ENCODE assay signal across 8 cellular contexts in the genomic region with DNA sequence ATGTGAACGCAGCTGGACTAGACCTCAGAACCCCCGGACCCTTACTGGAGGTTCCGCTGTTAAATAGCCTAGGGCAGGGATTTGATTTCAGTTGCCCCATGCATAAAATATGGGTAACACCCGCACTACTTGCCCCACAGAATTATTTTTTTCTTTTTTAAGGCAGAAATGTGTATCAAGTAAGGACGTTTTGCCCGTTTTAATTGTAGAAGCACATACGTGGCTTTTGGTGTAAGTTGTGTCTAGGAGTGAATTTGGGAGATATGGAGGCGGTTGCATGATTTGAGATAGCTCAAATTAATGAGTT. TPM values are rescaled to one million over a fixed set of nuclear protein-coding genes. Genes with fewer than 3 reads are reported as not detected.
A peak's percentile ranks its signal among the peaks of the same experiment; 100 is the strongest.
DNase-seq lines count a peak whose midpoint lies in the region; ATAC-seq and TF ChIP-seq lines count a peak whose summit lies in the region.

No MANE protein-coding gene starts in this region.

- H3K79me2 ChIP-seq in SU-DHL-6 (ENCODE audit: insufficient read depth, low read length) = peaks cover 40% of the 10 kb centered on the region

- peak overlapping the region; percentile 73 for H3K9ac ChIP-seq in SU-DHL-6 (ENCODE audit: low read length)

- ATAC-seq in activated CD4-positive, alpha-beta T cell treated with anti-CD3 and anti-CD28 coated beads for 36 hours = no peak
- ATAC-seq in psoas muscle (no peak), GM18502 (IDR thresholded peaks at IDR 0.05; ENCODE audit: poor library complexity, unreplicated experiment) (no peak), GM19351 (IDR thresholded peaks at IDR 0.05; ENCODE audit: unreplicated experiment) (no peak)

- peaks cover 2% of the 10 kb centered on the region for H3K27me3 Mint-ChIP-seq in activated CD4-positive, alpha-beta T cell treated with anti-CD3 and anti-CD28 coated beads for 36 hours

- no peaks in the 10 kb centered on the region for H3K9me2 ChIP-seq in SU-DHL-6 (replicated peaks; ENCODE audit: insufficient read depth, low read length)

- intact Hi-C loops in activated CD4-positive, alpha-beta T cell treated with anti-CD3 and anti-CD28 coated beads for 36 hours (cut with DNase I, micrococcal nuclease) = loop anchor here (1.0 to 10.0 kb wide), 16 partner anchors 67 to 1055 kb away; a partner anchor contains a TSS
- intact Hi-C loops in psoas muscle (cut with DNase I) = loop anchor here (5.0 kb wide), 3 partner anchors 68 to 457 kb away; no protein-coding TSS in a partner anchor

- POLR2A ChIA-PET in activated CD4-positive, alpha-beta T cell treated with anti-CD3 and anti-CD28 coated beads for 36 hours (lab: Charles Lee) = interaction anchor here (3.2 kb wide), 1 partner anchor 254 kb away, joined by 26 read pairs; no protein-coding TSS in a partner anchor

- H3K36me3 ChIP-seq in SU-DHL-6 (ENCODE audit: low read length) = peaks cover 21% of the 10 kb centered on the region
- no peaks in the 10 kb centered on the region for H3K36me3 ChIP-seq in psoas muscle (ENCODE audit: insufficient read depth in 1 of 2, low read depth in 1 of 2)

- peak overlapping the region; percentile 99 for H3K4me2 ChIP-seq in SU-DHL-6 (ENCODE audit: low read depth, low read length, poor library complexity, severe bottlenecking)

- no peak for DNase-seq in activated CD4-positive, alpha-beta T cell treated with anti-CD3 and anti-CD28 coated beads for 36 hours
- DNase-seq in activated CD4-positive, alpha-beta T cell treated with anti-CD3 and anti-CD28 coated beads, Interleukin-2, amount 50 U/mL, for 1 hour = no peak
- DNase-seq in foreskin fibroblast (no peak), psoas muscle (no peak), cortex of kidney (lab: John Stamatoyannopoulos, UW) (no peak)

- H3K27ac Mint-ChIP-seq in activated CD4-positive, alpha-beta T cell treated with anti-CD3 and anti-CD28 coated beads for 36 hours = peak overlapping the region; percentile 94

- CTCF ChIA-PET in activated CD4-positive, alpha-beta T cell treated with anti-CD3 and anti-CD28 coated beads for 36 hours (lab: Charles Lee) = interaction anchor here (0.6 to 2.2 kb wide), 6 partner anchors 10 to 1681 kb away, joined by 3 to 17 read pairs (median 4); no protein-coding TSS in a partner anchor

- H3K4me3 ChIP-seq in SU-DHL-6 (ENCODE audit: insufficient read depth, low read length, poor library complexity, severe bottlenecking) (peak overlapping the region; percentile 78), foreskin fibroblast (ENCODE audit: low read depth in 1 of 2, low read length in 2 of 2) (peak overlapping the region; percentile 80 to 84), psoas muscle (peak overlapping the region; percentile 89)

- H4K20me1 ChIP-seq in SU-DHL-6 (ENCODE audit: low read depth, low read length) = peaks cover 9% of the 10 kb centered on the region; the same call in 1 of the 2 replicates

- H3K9me3 ChIP-seq in SU-DHL-6 (ENCODE audit: insufficient read depth, low read length) = no peaks in the 10 kb centered on the region
- no peaks in the 10 kb centered on the region for H3K9me3 ChIP-seq in psoas muscle

- no peaks in the 10 kb centered on the region for H3K9me3 Mint-ChIP-seq in activated CD4-positive, alpha-beta T cell treated with anti-CD3 and anti-CD28 coated beads for 36 hours (ENCODE audit: low read depth)

- peak overlapping the region; percentile 84 for H2AFZ ChIP-seq in SU-DHL-6 (ENCODE audit: low read depth, low read length, severe bottlenecking)

- peaks cover 38% of the 10 kb centered on the region for H3K4me1 Mint-ChIP-seq in activated CD4-positive, alpha-beta T cell treated with anti-CD3 and anti-CD28 coated beads for 36 hours

- H3K36me3 Mint-ChIP-seq in activated CD4-positive, alpha-beta T cell treated with anti-CD3 and anti-CD28 coated beads for 36 hours (ENCODE audit: low read depth) = peaks cover 29% of the 10 kb centered on the region

- peaks cover 16% of the 10 kb centered on the region for H3K4me1 ChIP-seq in psoas muscle

- TF ChIP-seq CTCF in SU-DHL-6 (IDR thresholded peaks at IDR 0.05; ENCODE audit: insufficient read depth, low read length, poor library complexity, severe bottlenecking) = no peak
- TF ChIP-seq CTCF in foreskin fibroblast (IDR thresholded peaks at IDR 0.05; ENCODE audit: low read depth, low read length) = no peak
- TF ChIP-seq CTCF in psoas muscle (IDR thresholded peaks at IDR 0.05) = no peak

- H3K4me3 Mint-ChIP-seq in activated CD4-positive, alpha-beta T cell treated with anti-CD3 and anti-CD28 coated beads for 36 hours = peak overlapping the region; percentile 91

- WGBS in psoas muscle, 3 donors = 4 to 9% (median 5%) methylated on average over 8 of the region's 8 CpGs

- peaks cover 7% of the 10 kb centered on the region for H3F3A ChIP-seq in SU-DHL-6 (ENCODE audit: insufficient read depth)

- H3K27me3 ChIP-seq in SU-DHL-6 (ENCODE audit: low read length) (no peaks in the 10 kb centered on the region), psoas muscle (ENCODE audit: insufficient read depth in 3 of 3, low read length in 2 of 3) (no peaks in the 10 kb centered on the region)

- H3K27ac ChIP-seq in SU-DHL-6 (ENCODE audit: low read depth, low read length) (peak overlapping the region; percentile 74), psoas muscle (peak overlapping the region; percentile 94)

RNA-seq across cellular contexts. Expression of a gene that starts 0.6 kb away (rescaled TPM):
- 10 to 100 TPM; 20.7 to 22.2 TPM for total RNA-seq in activated CD4-positive, alpha-beta T cell treated with anti-CD3 and anti-CD28 coated beads for 36 hours
- total RNA-seq in psoas muscle = 1 to 10 TPM; 5.7 to 8.4 (median 6.9) TPM
- 10 to 100 TPM in 1 of 3 donors, 1 to 10 TPM in 2; 3.4 to 13.2 (median 6.8) TPM for polyA plus RNA-seq in psoas muscle
